In genomic region chr9:83538890-83539238, GRCh38 we compare ENCODE assay signal across 8 cellular contexts. TPM values are rescaled to one million over a fixed set of nuclear protein-coding genes. Genes with fewer than 3 reads are reported as not detected.
DNase-seq lines count a peak whose midpoint lies in the region; ATAC-seq and TF ChIP-seq lines count a peak whose summit lies in the region.

No MANE protein-coding gene starts in this region.

- ATAC-seq in heart right ventricle (no peak), GM18867 (IDR thresholded peaks at IDR 0.05; ENCODE audit: unreplicated experiment) (no peak)

- no peak for TF ChIP-seq POLR2A in uterus (IDR thresholded peaks at IDR 0.05)

- H3K9me3 ChIP-seq in heart right ventricle (no peaks in the 10 kb centered on the region), muscle layer of duodenum (ENCODE audit: control insufficient read depth in 1 of 2, low read length in 2 of 2) (no peaks in the 10 kb centered on the region), uterus (no peaks in the 10 kb centered on the region)

- DNase-seq in heart right ventricle (no peak), cardiac septum (ENCODE audit: low spot score) (no peak), choroid plexus epithelial cell (ENCODE audit: low read depth) (no peak), uterus (no peak), ecto neural progenitor cell (ENCODE audit: low spot score) (no peak), NCI-H1092 (lab: John Stamatoyannopoulos, UW) (no peak)

- H3K27ac ChIP-seq in heart right ventricle (peak overlapping the region; percentile 78 to 89 (median 84)), muscle layer of duodenum (ENCODE audit: low read length) (no peak overlapping the region), uterus (peak overlapping the region; percentile 51 to 61)

- 33 to 36% methylated on average over 6 of the region's 6 CpGs for WGBS in heart right ventricle, 2 donors

- H3K27me3 ChIP-seq in heart right ventricle (peaks cover 0 to 17% (median 0%) of the 10 kb centered on the region in 7 donors), muscle layer of duodenum (ENCODE audit: low read depth, low read length) (peaks cover 7% of the 10 kb centered on the region), uterus (no peaks in the 10 kb centered on the region)

- H3K36me3 ChIP-seq in heart right ventricle (no peaks in the 10 kb centered on the region), muscle layer of duodenum (ENCODE audit: control insufficient read depth in 1 of 2, insufficient read depth in 2 of 2, low read length in 2 of 2) (no peaks in the 10 kb centered on the region), uterus (no peaks in the 10 kb centered on the region)

- TF ChIP-seq CTCF in heart right ventricle (IDR thresholded peaks at IDR 0.05): peak in 1 of 9 donors; percentile 8
- no peak for TF ChIP-seq CTCF in choroid plexus epithelial cell (conservative IDR thresholded peaks at IDR 0.05; ENCODE audit: low read depth, low read length)
- TF ChIP-seq CTCF in uterus (IDR thresholded peaks at IDR 0.05): peak in 1 of 4 experiments; percentile 1

- intact Hi-C loops in heart right ventricle (cut with DNase I): loop anchor here in 7 of 10 donors (1.0 to 10.0 kb wide), 11 partner anchors 66 to 322 kb away; no protein-coding TSS in a partner anchor
- intact Hi-C loops in cardiac septum (cut with DNase I): loop anchor here (2.0 to 5.0 kb wide), 4 partner anchors 72 to 320 kb away; no protein-coding TSS in a partner anchor
- intact Hi-C loops in uterus (cut with DNase I; ENCODE audit: low total_unique reads): no loop called here

- H3K4me1 ChIP-seq in heart right ventricle (peaks cover 3 to 27% (median 21%) of the 10 kb centered on the region in 9 donors), muscle layer of duodenum (ENCODE audit: control insufficient read depth in 1 of 2, insufficient read depth in 2 of 2, low read length in 2 of 2) (peaks cover 0 to 18% of the 10 kb centered on the region in 2 donors), uterus (peaks cover 0 to 5% of the 10 kb centered on the region in 2 donors)

- peak overlapping the region in 9 of 10 donors; percentile 62 to 87 (median 74) for H3K4me3 ChIP-seq in heart right ventricle
- H3K4me3 ChIP-seq in choroid plexus epithelial cell (ENCODE audit: low read depth, low read length): peak overlapping the region; percentile 64
- peak overlapping the region; percentile 47 to 84 for H3K4me3 ChIP-seq in muscle layer of duodenum (ENCODE audit: low read depth in 1 of 2, low read length in 2 of 2)
- peak overlapping the region in 1 of 2 donors; percentile 47 for H3K4me3 ChIP-seq in uterus

RNA-seq across cellular contexts. Expression of gene FRMD3, which starts 0.7 kb away (rescaled TPM):
- total RNA-seq in heart right ventricle (100 to 1,000 TPM in 6 of 10 donors, 10 to 100 TPM in 4; 60.5 to 145 (median 113) TPM), cardiac septum (123 TPM), uterus (10 to 100 TPM in 1 of 4 donors, 1 to 10 TPM in 3; 1.8 to 13.3 (median 3.3) TPM)
- polyA plus RNA-seq in heart right ventricle: 10 to 100 TPM; 23.1 to 67.5 TPM
